8 cellular contexts compared by ENCODE assay signal in the genomic region with DNA sequence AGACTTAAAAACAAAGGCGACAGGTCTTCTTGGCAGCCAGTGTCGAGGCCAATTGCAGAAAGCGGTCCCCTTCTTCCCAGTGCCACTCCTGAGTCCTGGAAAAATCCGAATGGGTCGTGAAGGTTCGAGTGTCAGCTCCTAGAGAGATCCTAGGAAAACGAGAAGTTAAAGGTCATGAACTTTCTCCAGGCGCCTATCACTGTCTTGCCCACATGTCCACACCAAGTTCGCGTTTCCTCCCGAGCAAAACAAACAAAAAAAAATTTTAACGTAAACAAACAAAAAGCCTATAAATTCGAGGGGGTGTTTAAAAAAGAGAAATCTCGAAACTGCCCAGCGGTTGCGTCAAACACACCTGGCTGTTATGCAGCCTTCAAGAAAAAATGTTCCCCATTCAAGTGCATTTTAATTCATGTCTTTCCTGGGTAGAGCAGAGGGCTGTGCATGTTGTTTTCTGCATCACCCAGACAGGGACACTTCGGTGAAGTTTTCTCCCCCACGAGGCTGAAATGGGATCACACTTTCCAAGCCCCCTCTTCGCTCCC. TPM values are rescaled to one million over a fixed set of nuclear protein-coding genes. Genes with fewer than 3 reads are reported as not detected.
DNase-seq lines count a peak whose midpoint lies in the region; ATAC-seq and TF ChIP-seq lines count a peak whose summit lies in the region.

No MANE protein-coding gene starts in this region.

- no peaks in the 10 kb centered on the region for H3K27me3 Mint-ChIP-seq in activated CD8-positive, alpha-beta T cell treated with anti-CD3 and anti-CD28 coated beads for 36 hours

- POLR2A ChIA-PET in activated CD8-positive, alpha-beta T cell treated with anti-CD3 and anti-CD28 coated beads for 36 hours (lab: Charles Lee) = interaction anchor here (0.8 to 1.9 kb wide), 2 partner anchors 230 to 294 kb away, joined by 3 to 8 read pairs; partner anchors contain the start of genes ENKUR and THNSL1

- CTCF ChIA-PET in activated CD8-positive, alpha-beta T cell treated with anti-CD3 and anti-CD28 coated beads for 36 hours (lab: Charles Lee) = no interaction called here

- no peak for TF ChIP-seq CTCF in HFF-Myc (IDR thresholded peaks at IDR 0.05; ENCODE audit: low read depth, low read length, missing control alignments)
- TF ChIP-seq CTCF in activated CD8-positive, alpha-beta T cell treated with anti-CD3 and anti-CD28 coated beads for 36 hours (IDR thresholded peaks at IDR 0.05) = no peak

- intact Hi-C loops in activated CD8-positive, alpha-beta T cell treated with anti-CD3 and anti-CD28 coated beads for 36 hours (cut with micrococcal nuclease) = loop anchor here (5.0 to 10.0 kb wide), 2 partner anchors 80 to 293 kb away; partner anchors contain the start of genes ENKUR and THNSL1

- H3K4me3 Mint-ChIP-seq in activated CD8-positive, alpha-beta T cell treated with anti-CD3 and anti-CD28 coated beads for 36 hours = peak overlapping the region; percentile 76

- peaks cover 25% of the 10 kb centered on the region for H3K4me1 Mint-ChIP-seq in activated CD8-positive, alpha-beta T cell treated with anti-CD3 and anti-CD28 coated beads for 36 hours (ENCODE audit: low read depth)

- peaks cover 2% of the 10 kb centered on the region for H3K36me3 Mint-ChIP-seq in activated CD8-positive, alpha-beta T cell treated with anti-CD3 and anti-CD28 coated beads for 36 hours (ENCODE audit: low read depth)

- peak overlapping the region; percentile 78 for H3K4me3 ChIP-seq in HFF-Myc (replicated peaks; ENCODE audit: low read depth, low read length)

- H3K27ac Mint-ChIP-seq in activated CD8-positive, alpha-beta T cell treated with anti-CD3 and anti-CD28 coated beads for 36 hours = peak overlapping the region; percentile 77

- peak overlapping the region; percentile 80 for H3K27ac ChIP-seq in temporal lobe (ENCODE audit: low read depth, low read length)

- no peaks in the 10 kb centered on the region for H3K9me3 Mint-ChIP-seq in activated CD8-positive, alpha-beta T cell treated with anti-CD3 and anti-CD28 coated beads for 36 hours

- ATAC-seq in activated CD8-positive, alpha-beta T cell treated with anti-CD3 and anti-CD28 coated beads for 36 hours = no peak
- ATAC-seq in GM21381 (IDR thresholded peaks at IDR 0.05; ENCODE audit: unreplicated experiment) = no peak

- DNase-seq in CD1c-positive myeloid dendritic cell (ENCODE audit: extremely low spot score) = peak; percentile 70
- no peak for DNase-seq in HFF-Myc (ENCODE audit: extremely low read depth, low read depth)
- peak; percentile 40 for DNase-seq in activated CD8-positive, alpha-beta T cell treated with anti-CD3 and anti-CD28 coated beads for 36 hours
- DNase-seq in iris pigment epithelial cell (ENCODE audit: low read depth) = peak; percentile 41
- DNase-seq in T-helper 9 cell = no peak
- no peak for DNase-seq in stimulated activated CD4-positive, alpha-beta T cell treated with anti-CD3 and anti-CD28 coated beads, Interleukin-4, amount 100 ng/mL, for 1 hour

RNA-seq across cellular contexts. Expression of gene ARHGAP21, which starts 1.5 kb away (rescaled TPM):
- total RNA-seq in activated CD8-positive, alpha-beta T cell treated with anti-CD3 and anti-CD28 coated beads for 36 hours = 10 to 100 TPM; 18.8 to 19.8 TPM
- total RNA-seq in temporal lobe = 208 TPM

Comparison
In these comparisons a context has a peak if more than half of its experiments do, and no peak if none do; other contexts are left out.
1. DNase-seq: peak in CD1c-positive myeloid dendritic cell (single experiment), activated CD8-positive, alpha-beta T cell treated with anti-CD3 and anti-CD28 coated beads for 36 hours (single experiment) and iris pigment epithelial cell (single experiment); none in HFF-Myc (single experiment), T-helper 9 cell (single experiment) and stimulated activated CD4-positive, alpha-beta T cell treated with anti-CD3 and anti-CD28 coated beads, Interleukin-4, amount 100 ng/mL, for 1 hour (single experiment).
2. RNA of gene ARHGAP21, which starts 1.5 kb away (total RNA-seq): 208 TPM in temporal lobe (single experiment); 18.8 to 19.8 TPM in activated CD8-positive, alpha-beta T cell treated with anti-CD3 and anti-CD28 coated beads for 36 hours; every median in the first group is over 10 times any median in the second.